19 cellular contexts compared by ENCODE assay signal in genomic region chrX:40469316-40469715, GRCh38.
DNase-seq lines count a peak whose midpoint lies in the region; ATAC-seq and TF ChIP-seq lines count a peak whose summit lies in the region.
"Had no signal": no experiment of that assay in that cellular context is flagged by ENCODE, and none has a peak within 500 bp of the region (broad histone marks: within the 10 kb centered on the region; RNA-seq: fewer than 3 reads in every experiment).

No MANE protein-coding gene starts in this region.

- H3K27ac Mint-ChIP-seq in WTC11, result no peak overlapping the region
- H3K27ac Mint-ChIP-seq: CD8-positive, alpha-beta memory T cell; GM23338 had no signal

- no peaks in the 10 kb centered on the region for H3K36me3 ChIP-seq in HEK293 (ENCODE audit: control insufficient read depth in 2 of 2, insufficient read depth in 1 of 2, low read length in 2 of 2)
- H3K36me3 ChIP-seq: BE2C had no signal

- TF ChIP-seq CTCF in HEK293 (tag by site-specific recombination; IDR thresholded peaks at IDR 0.05) (no peak), VCaP (conservative IDR thresholded peaks at IDR 0.05) (no peak), GM10248 (IDR thresholded peaks at IDR 0.05; ENCODE audit: control extremely low read depth, extremely low read depth, low read depth, missing control alignments) (no peak), WTC11 (IDR thresholded peaks at IDR 0.05) (no peak)

- CTCF ChIA-PET in HEK293 (lab: Yijun Ruan, JAX), result no interaction called here
- CTCF ChIA-PET in GM10248 (lab: Yijun Ruan, JAX), result interaction anchor here (1.1 kb wide), 1 partner anchor 655 kb away, joined by 3 read pairs; no protein-coding TSS in a partner anchor
- CTCF ChIA-PET in WTC11 (lab: Charles Lee), result interaction anchor here (0.8 to 2.3 kb wide), 5 partner anchors 10 to 160 kb away, joined by 3 to 15 read pairs (median 6); no protein-coding TSS in a partner anchor

- peaks cover 32% of the 10 kb centered on the region for H3K4me1 Mint-ChIP-seq in WTC11

- peaks cover 23% of the 10 kb centered on the region for H3K27me3 Mint-ChIP-seq in WTC11 (ENCODE audit: low read depth)

- no peaks in the 10 kb centered on the region for H3K9me3 ChIP-seq in HEK293 (ENCODE audit: control insufficient read depth, insufficient read depth, low read depth, low read length)
- H3K9me3 ChIP-seq: BE2C had no signal

- no peak for DNase-seq in activated CD4-positive, CD25-positive, alpha-beta regulatory T cell (lab: John Stamatoyannopoulos, UW)
- DNase-seq in NCI-H69 (lab: John Stamatoyannopoulos, UW) (no peak), GM10248 (ENCODE audit: extremely low spot score) (no peak), WTC11 (ENCODE audit: low spot score) (no peak)
- DNase-seq: ACHN; BE2C; C1 segment of cervical spinal cord; CD4-positive, CD25-positive, alpha-beta regulatory T cell; CD8-positive, alpha-beta memory T cell; COR-L47; DMS 273 treated with DMSO at 0.1 percent for 48 hours; DMS53; DND-41; EL; HCEC 1CT had no signal

- POLR2A ChIA-PET in HEK293 (lab: Yijun Ruan, JAX), result no interaction called here
- POLR2A ChIA-PET in GM10248 (lab: Yijun Ruan, JAX), result no interaction called here
- POLR2A ChIA-PET in WTC11 (lab: Charles Lee), result no interaction called here

- no peaks in the 10 kb centered on the region for H3K9me3 Mint-ChIP-seq in WTC11
- H3K9me3 Mint-ChIP-seq: CD8-positive, alpha-beta memory T cell; GM23338 had no signal

- H3K4me3 Mint-ChIP-seq in WTC11, result no peak overlapping the region
- H3K4me3 Mint-ChIP-seq: CD4-positive, CD25-positive, alpha-beta regulatory T cell; CD8-positive, alpha-beta memory T cell; GM23338 had no signal

- H3K4me1 ChIP-seq in HEK293 (ENCODE audit: control insufficient read depth, insufficient read depth, low read length), result no peaks in the 10 kb centered on the region

- ATAC-seq in esophagus mucosa, result peak; percentile 74
- no peak for ATAC-seq in WTC11
- ATAC-seq: GM23338 had no signal

- no peaks in the 10 kb centered on the region for H3K36me3 Mint-ChIP-seq in WTC11
- H3K36me3 Mint-ChIP-seq: CD4-positive, CD25-positive, alpha-beta regulatory T cell; CD8-positive, alpha-beta memory T cell had no signal

- H3K27ac ChIP-seq in HEK293 (ENCODE audit: extremely low read depth, low read depth, low read length) (no peak overlapping the region), VCaP (peak overlapping the region; percentile 75)

- no peak overlapping the region for H3K4me3 ChIP-seq in HEK293 (ENCODE audit: low read depth, low read length)
- H3K4me3 ChIP-seq: GM23338 had no signal

TF ChIP-seq in HEK293, 187 proteins besides CTCF, POLR2A, EP300 and RAD21:
- TF ChIP-seq ZNF664 (tag by site-specific recombination; IDR thresholded peaks at IDR 0.05) (peak; percentile 68; the same call in 1 of the 2 replicates), ZFP69B (tag by site-specific recombination; IDR thresholded peaks at IDR 0.05) (no peak), ZNF639 (tag by site-specific recombination; IDR thresholded peaks at IDR 0.05) (no peak)

TF ChIP-seq in WTC11, 78 proteins besides CTCF, POLR2A, EP300 and RAD21:
- no peak for TF ChIP-seq SP1 (CRISPR knock-in tag; conservative IDR thresholded peaks at IDR 0.05)
- no peak for TF ChIP-seq ZNF121 (CRISPR knock-in tag; IDR thresholded peaks at IDR 0.05)
